In the genomic region with DNA sequence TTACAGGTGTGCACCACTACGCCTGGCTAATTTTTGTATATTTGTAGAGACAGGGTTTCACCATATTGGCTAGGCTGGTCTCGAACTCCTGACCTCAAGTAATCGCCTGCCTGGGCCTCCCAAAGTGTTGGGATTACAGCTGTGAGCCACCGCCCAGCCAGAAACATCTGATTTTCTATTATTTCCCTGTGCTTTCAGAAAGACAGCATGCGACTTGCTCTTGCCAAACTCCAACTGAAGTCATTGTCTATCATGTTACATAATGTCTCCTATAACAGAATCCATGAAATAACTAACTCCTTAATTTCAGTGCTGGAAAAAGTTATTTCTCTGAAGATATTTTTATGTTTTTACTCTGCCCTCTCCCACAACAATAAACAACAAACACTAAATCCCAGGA, we compare ENCODE assay signal across 1 cellular context.
TF ChIP-seq lines count a peak whose summit lies in the region.

No MANE protein-coding gene starts in this region.

TF ChIP-seq in GM23338, 12 proteins besides CTCF, POLR2A, EP300 and RAD21:
- TF ChIP-seq, protein P1, sequence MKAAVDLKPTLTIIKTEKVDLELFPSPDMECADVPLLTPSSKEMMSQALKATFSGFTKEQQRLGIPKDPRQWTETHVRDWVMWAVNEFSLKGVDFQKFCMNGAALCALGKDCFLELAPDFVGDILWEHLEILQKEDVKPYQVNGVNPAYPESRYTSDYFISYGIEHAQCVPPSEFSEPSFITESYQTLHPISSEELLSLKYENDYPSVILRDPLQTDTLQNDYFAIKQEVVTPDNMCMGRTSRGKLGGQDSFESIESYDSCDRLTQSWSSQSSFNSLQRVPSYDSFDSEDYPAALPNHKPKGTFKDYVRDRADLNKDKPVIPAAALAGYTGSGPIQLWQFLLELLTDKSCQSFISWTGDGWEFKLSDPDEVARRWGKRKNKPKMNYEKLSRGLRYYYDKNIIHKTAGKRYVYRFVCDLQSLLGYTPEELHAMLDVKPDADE (IDR thresholded peaks at IDR 0.05), result no peak
- TF ChIP-seq, protein P2, sequence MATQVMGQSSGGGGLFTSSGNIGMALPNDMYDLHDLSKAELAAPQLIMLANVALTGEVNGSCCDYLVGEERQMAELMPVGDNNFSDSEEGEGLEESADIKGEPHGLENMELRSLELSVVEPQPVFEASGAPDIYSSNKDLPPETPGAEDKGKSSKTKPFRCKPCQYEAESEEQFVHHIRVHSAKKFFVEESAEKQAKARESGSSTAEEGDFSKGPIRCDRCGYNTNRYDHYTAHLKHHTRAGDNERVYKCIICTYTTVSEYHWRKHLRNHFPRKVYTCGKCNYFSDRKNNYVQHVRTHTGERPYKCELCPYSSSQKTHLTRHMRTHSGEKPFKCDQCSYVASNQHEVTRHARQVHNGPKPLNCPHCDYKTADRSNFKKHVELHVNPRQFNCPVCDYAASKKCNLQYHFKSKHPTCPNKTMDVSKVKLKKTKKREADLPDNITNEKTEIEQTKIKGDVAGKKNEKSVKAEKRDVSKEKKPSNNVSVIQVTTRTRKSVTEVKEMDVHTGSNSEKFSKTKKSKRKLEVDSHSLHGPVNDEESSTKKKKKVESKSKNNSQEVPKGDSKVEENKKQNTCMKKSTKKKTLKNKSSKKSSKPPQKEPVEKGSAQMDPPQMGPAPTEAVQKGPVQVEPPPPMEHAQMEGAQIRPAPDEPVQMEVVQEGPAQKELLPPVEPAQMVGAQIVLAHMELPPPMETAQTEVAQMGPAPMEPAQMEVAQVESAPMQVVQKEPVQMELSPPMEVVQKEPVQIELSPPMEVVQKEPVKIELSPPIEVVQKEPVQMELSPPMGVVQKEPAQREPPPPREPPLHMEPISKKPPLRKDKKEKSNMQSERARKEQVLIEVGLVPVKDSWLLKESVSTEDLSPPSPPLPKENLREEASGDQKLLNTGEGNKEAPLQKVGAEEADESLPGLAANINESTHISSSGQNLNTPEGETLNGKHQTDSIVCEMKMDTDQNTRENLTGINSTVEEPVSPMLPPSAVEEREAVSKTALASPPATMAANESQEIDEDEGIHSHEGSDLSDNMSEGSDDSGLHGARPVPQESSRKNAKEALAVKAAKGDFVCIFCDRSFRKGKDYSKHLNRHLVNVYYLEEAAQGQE (IDR thresholded peaks at IDR 0.05; ENCODE audit: unreplicated experiment), result no peak
- no peak for TF ChIP-seq STAT1 (IDR thresholded peaks at IDR 0.05; ENCODE audit: unreplicated experiment)
- TF ChIP-seq ZNF331 (CRISPR knock-in tag; IDR thresholded peaks at IDR 0.05; ENCODE audit: low read depth), result no peak
- TF ChIP-seq NANOG (IDR thresholded peaks at IDR 0.05; ENCODE audit: borderline replicate concordance), result no peak
- TF ChIP-seq JUNB (IDR thresholded peaks at IDR 0.05; ENCODE audit: unreplicated experiment), result no peak
- TF ChIP-seq EZH2 (IDR thresholded peaks at IDR 0.05; ENCODE audit: low read depth, unreplicated experiment), result no peak
- TF ChIP-seq ZNF462 (CRISPR knock-in tag; IDR thresholded peaks at IDR 0.05), result no peak
- no peak for TF ChIP-seq CREB1 (CRISPR knock-in tag; IDR thresholded peaks at IDR 0.05; ENCODE audit: low read depth)
- no peak for TF ChIP-seq POLR2AphosphoS5 (IDR thresholded peaks at IDR 0.05; ENCODE audit: low read depth)
- TF ChIP-seq EZH2phosphoT487 (IDR thresholded peaks at IDR 0.05; ENCODE audit: unreplicated experiment), result no peak
- TF ChIP-seq ZNF114 (CRISPR knock-in tag; IDR thresholded peaks at IDR 0.05), result no peak
